In the genomic region with DNA sequence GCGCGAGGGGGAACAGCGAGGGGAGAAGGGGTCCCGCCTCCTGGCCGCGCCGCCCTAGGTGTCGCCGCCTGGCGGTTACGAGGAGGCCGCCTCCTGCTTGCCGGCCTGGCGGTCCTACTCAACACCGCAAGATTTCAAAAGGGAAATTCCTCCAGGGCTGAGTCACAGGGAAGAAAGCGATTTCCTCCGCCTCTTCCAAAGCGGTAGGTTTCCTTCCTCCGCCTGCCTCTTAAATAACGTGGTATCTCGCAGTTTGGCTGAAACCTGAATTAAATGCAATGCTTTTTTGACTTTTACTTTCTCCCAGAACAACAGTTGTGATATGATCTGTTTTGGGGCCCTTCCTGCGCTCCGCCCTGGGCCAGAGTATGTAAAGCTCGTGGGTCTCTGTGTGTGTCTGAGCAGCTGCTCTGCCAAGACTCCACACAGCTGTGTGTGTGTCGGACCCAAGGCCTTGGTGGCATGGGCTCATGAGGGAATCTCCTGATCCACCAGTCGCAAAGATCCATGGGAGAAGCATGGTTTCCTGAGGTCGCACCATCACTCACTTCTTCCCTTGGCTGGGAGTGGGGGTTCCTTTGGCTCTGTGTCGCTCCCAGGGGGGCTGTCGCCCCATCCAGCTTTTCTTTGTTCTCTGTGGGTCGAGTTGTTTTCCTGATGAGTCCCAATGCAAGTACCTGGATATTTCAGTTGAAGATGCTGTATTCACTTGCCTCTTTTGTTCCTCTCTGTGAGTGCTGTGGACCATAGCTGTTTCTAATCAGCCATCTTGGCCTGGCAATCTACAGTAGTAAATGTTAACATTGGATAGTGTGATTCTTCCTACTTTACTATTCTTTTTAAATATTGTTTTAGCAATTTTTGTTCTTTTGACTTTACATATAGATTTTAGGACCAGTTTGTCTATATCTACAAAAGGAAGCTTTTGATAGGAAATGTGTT, we compare ENCODE assay signal across 9 cellular contexts. TPM values are rescaled to one million over a fixed set of nuclear protein-coding genes. Genes with fewer than 3 reads are reported as not detected.
A peak's percentile ranks its signal among the peaks of the same experiment; 100 is the strongest.
DNase-seq lines count a peak whose midpoint lies in the region; ATAC-seq and TF ChIP-seq lines count a peak whose summit lies in the region.
"Had no signal": no experiment of that assay in that cellular context is flagged by ENCODE, and none has a peak within 500 bp of the region (broad histone marks: within the 10 kb centered on the region; RNA-seq: fewer than 3 reads in every experiment).

No MANE protein-coding gene starts in this region.

- H3K27me3 ChIP-seq in spleen (replicated peaks in 1 of 7): no peaks in the 10 kb centered on the region

- CTCF ChIA-PET in WTC11 (lab: Charles Lee): interaction anchor here (0.6 to 2.6 kb wide), 9 partner anchors 10 to 583 kb away, joined by 3 to 24 read pairs (median 4); a partner anchor contains a TSS

- H3K4me3 Mint-ChIP-seq in WTC11 (peak overlapping the region; percentile 66), immature natural killer cell (peak overlapping the region; percentile 8 to 76 (median 51))

- H3K27me3 Mint-ChIP-seq in WTC11 (ENCODE audit: low read depth): peaks cover 5% of the 10 kb centered on the region; the same call in 1 of the 2 replicates
- peaks cover 0 to 17% (median 5%) of the 10 kb centered on the region in 3 donors for H3K27me3 Mint-ChIP-seq in immature natural killer cell (ENCODE audit: low read depth in 3 of 3)

- DNase-seq in GM04504 (ENCODE audit: low read depth) (peak; percentile 75), HS-27A (ENCODE audit: low read depth) (peak; percentile 96), WTC11 (ENCODE audit: low spot score) (peak; percentile 75), cardiac fibroblast (ENCODE audit: low read depth in 2 of 2) (peak; percentile 95), immature natural killer cell (peak; percentile 28 to 32 (median 31)), spleen (peak; percentile 85), middle frontal gyrus (ENCODE audit: extremely low spot score, low spot score) (no peak)

- peaks cover 11% of the 10 kb centered on the region; the same call in 1 of the 2 replicates for H3K9me3 Mint-ChIP-seq in WTC11
- H3K9me3 Mint-ChIP-seq in immature natural killer cell: peaks cover 0 to 2% (median 0%) of the 10 kb centered on the region in 6 donors

- H3K4me1 ChIP-seq in spleen: peaks cover 6 to 36% (median 19%) of the 10 kb centered on the region in 6 donors

- ATAC-seq in WTC11 (peak; percentile 94), HG02623 (IDR thresholded peaks at IDR 0.05; ENCODE audit: unreplicated experiment) (no peak)

- TF ChIP-seq POLR2A in spleen (IDR thresholded peaks at IDR 0.05): no peak

- H3K9me3 ChIP-seq in spleen: peaks cover 0 to 3% (median 0%) of the 10 kb centered on the region in 8 donors
- H3K9me3 ChIP-seq: neutrophil had no signal

- H3K36me3 ChIP-seq in spleen: no peaks in the 10 kb centered on the region
- H3K36me3 ChIP-seq: neutrophil had no signal

- TF ChIP-seq CTCF in WTC11 (IDR thresholded peaks at IDR 0.05): peak; percentile 56
- TF ChIP-seq CTCF in cardiac fibroblast (IDR thresholded peaks at IDR 0.05; ENCODE audit: low read depth, low read length): peak; percentile 81
- TF ChIP-seq CTCF in spleen (IDR thresholded peaks at IDR 0.05 in 8 of 11, conservative IDR thresholded peaks at IDR 0.05 in 3 of 11): peak in 9 of 11 experiments; percentile 49 to 85 (median 76)

- peak overlapping the region; percentile 69 to 87 (median 81) for H3K27ac ChIP-seq in spleen
- H3K27ac ChIP-seq: neutrophil had no signal

- H3K4me1 Mint-ChIP-seq in WTC11: peaks cover 18% of the 10 kb centered on the region
- H3K4me1 Mint-ChIP-seq in immature natural killer cell: peaks cover 7 to 8% of the 10 kb centered on the region in 2 donors

- 13 to 18% (median 15%) methylated on average over 28 to 30 of the region's 30 CpGs for whole genome bisulfite sequencing in spleen, 5 donors

- intact Hi-C loops in spleen (cut with DNase I; ENCODE audit: low total_unique reads): no loop called here

- H3K27ac Mint-ChIP-seq in WTC11 (peak overlapping the region; percentile 97), immature natural killer cell (no peak overlapping the region)

- peaks cover 11% of the 10 kb centered on the region; the same call in 1 of the 2 replicates for H3K36me3 Mint-ChIP-seq in WTC11
- H3K36me3 Mint-ChIP-seq in immature natural killer cell: no peaks in the 10 kb centered on the region

- H3K4me3 ChIP-seq in cardiac fibroblast (replicated peaks in 1 of 2; ENCODE audit: low read depth in 2 of 2, low read length in 2 of 2) (peak overlapping the region; percentile 39 to 43), spleen (peak overlapping the region in 6 of 8 donors; percentile 15 to 64 (median 27))

- POLR2A ChIA-PET in WTC11 (lab: Charles Lee): interaction anchor here (1.8 kb wide), 1 partner anchor 60 kb away, joined by 5 read pairs; no protein-coding TSS in a partner anchor

TF ChIP-seq in WTC11, 78 proteins besides CTCF, POLR2A, EP300 and RAD21 (continues in another document):
- TF ChIP-seq ZNF671 (CRISPR knock-in tag; IDR thresholded peaks at IDR 0.05) (no peak), ZNF121 (CRISPR knock-in tag; IDR thresholded peaks at IDR 0.05) (peak; percentile 80; the same call in 1 of the 2 replicates), ZNF416 (CRISPR knock-in tag; IDR thresholded peaks at IDR 0.05) (no peak)
- TF ChIP-seq, protein P1, sequence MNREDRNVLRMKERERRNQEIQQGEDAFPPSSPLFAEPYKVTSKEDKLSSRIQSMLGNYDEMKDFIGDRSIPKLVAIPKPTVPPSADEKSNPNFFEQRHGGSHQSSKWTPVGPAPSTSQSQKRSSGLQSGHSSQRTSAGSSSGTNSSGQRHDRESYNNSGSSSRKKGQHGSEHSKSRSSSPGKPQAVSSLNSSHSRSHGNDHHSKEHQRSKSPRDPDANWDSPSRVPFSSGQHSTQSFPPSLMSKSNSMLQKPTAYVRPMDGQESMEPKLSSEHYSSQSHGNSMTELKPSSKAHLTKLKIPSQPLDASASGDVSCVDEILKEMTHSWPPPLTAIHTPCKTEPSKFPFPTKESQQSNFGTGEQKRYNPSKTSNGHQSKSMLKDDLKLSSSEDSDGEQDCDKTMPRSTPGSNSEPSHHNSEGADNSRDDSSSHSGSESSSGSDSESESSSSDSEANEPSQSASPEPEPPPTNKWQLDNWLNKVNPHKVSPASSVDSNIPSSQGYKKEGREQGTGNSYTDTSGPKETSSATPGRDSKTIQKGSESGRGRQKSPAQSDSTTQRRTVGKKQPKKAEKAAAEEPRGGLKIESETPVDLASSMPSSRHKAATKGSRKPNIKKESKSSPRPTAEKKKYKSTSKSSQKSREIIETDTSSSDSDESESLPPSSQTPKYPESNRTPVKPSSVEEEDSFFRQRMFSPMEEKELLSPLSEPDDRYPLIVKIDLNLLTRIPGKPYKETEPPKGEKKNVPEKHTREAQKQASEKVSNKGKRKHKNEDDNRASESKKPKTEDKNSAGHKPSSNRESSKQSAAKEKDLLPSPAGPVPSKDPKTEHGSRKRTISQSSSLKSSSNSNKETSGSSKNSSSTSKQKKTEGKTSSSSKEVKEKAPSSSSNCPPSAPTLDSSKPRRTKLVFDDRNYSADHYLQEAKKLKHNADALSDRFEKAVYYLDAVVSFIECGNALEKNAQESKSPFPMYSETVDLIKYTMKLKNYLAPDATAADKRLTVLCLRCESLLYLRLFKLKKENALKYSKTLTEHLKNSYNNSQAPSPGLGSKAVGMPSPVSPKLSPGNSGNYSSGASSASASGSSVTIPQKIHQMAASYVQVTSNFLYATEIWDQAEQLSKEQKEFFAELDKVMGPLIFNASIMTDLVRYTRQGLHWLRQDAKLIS (CRISPR knock-in tag; IDR thresholded peaks at IDR 0.05; ENCODE audit: borderline replicate concordance): no peak
- TF ChIP-seq, protein P2, sequence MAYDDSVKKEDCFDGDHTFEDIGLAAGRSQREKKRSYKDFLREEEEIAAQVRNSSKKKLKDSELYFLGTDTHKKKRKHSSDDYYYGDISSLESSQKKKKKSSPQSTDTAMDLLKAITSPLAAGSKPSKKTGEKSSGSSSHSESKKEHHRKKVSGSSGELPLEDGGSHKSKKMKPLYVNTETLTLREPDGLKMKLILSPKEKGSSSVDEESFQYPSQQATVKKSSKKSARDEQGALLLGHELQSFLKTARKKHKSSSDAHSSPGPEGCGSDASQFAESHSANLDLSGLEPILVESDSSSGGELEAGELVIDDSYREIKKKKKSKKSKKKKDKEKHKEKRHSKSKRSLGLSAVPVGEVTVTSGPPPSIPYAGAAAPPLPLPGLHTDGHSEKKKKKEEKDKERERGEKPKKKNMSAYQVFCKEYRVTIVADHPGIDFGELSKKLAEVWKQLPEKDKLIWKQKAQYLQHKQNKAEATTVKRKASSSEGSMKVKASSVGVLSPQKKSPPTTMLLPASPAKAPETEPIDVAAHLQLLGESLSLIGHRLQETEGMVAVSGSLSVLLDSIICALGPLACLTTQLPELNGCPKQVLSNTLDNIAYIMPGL (CRISPR knock-in tag; IDR thresholded peaks at IDR 0.05): peak; percentile 58; the same call in 1 of the 2 replicates
- TF ChIP-seq, protein P3, sequence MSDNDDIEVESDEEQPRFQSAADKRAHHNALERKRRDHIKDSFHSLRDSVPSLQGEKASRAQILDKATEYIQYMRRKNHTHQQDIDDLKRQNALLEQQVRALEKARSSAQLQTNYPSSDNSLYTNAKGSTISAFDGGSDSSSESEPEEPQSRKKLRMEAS (CRISPR knock-in tag; IDR thresholded peaks at IDR 0.05): peak; percentile 37; the same call in 1 of the 2 replicates

RNA-seq across cellular contexts. Expression of a gene that starts 31.6 kb away (rescaled TPM):
- total RNA-seq in WTC11 (2021) (2.4 to 2.6 TPM (median 2.6 TPM) in 3 replicates), spleen (10 to 100 TPM; 13.5 to 23.6 (median 18.1) TPM)
- polyA plus RNA-seq in immature natural killer cell (1 to 10 TPM in 2 of 3 donors, under 1 TPM in 1; 0.15 to 1.4 (median 1.2) TPM), spleen (10 to 100 TPM; 20.3 to 38.0 (median 26.4) TPM)
